12 cellular contexts compared by ENCODE assay signal in the genomic region with DNA sequence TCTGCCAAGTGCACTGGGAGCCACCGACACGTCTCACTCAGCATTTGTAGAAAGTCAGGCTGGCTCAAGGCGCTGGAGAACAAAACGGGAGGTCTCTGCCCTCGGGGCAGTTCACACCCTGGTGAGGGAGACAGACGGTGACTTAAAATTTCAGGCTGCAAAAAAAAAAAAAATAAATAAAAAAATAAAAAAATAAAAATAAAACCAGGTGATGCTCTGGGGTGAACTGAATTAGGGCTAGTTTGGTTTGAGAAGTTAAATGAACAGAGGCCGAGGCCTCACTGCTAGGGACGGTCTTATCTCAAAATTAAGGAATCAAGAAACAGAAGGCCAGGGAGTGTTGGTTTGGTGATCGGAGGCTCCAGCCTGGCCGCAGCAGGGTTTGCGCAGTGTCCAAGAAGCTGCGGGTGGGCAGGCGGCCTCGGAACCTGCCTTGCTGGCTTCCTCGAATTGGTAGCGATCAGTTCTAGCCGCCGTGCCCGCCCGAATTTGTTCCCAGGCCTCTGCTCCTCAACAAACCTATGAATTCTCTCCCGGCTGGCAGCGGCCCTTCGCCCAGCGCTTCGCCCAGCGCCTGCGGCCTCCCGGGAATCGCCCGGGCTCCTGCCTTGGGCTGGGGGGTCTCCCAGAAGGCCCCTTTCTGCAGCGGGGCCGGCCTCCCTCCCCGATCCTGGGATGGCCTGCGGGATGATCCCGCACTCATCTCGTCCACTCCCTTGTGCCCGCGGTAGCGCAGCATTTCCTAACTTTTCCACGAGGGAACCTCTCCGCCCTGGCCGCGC. TPM values are rescaled to one million over a fixed set of nuclear protein-coding genes. Genes with fewer than 3 reads are reported as not detected.
DNase-seq lines count a peak whose midpoint lies in the region; ATAC-seq and TF ChIP-seq lines count a peak whose summit lies in the region.
"Had no signal": no experiment of that assay in that cellular context is flagged by ENCODE, and none has a peak within 500 bp of the region (broad histone marks: within the 10 kb centered on the region; RNA-seq: fewer than 3 reads in every experiment).

No MANE protein-coding gene starts in this region.

- H3K4me3 Mint-ChIP-seq in activated T-cell treated with anti-CD3 and anti-CD28 coated beads, Interleukin-2, amount 50 U/mL, for 72 hours: peak overlapping the region; percentile 71 to 79
- peak overlapping the region; percentile 56 for H3K4me3 Mint-ChIP-seq in WTC11

- intact Hi-C loops in spleen (cut with DNase I; ENCODE audit: low total_unique reads): no loop called here

- TF ChIP-seq POLR2A in spleen (IDR thresholded peaks at IDR 0.05): no peak

- CTCF ChIA-PET in WTC11 (lab: Charles Lee): no interaction called here

- H3K27ac Mint-ChIP-seq in activated T-cell treated with anti-CD3 and anti-CD28 coated beads, Interleukin-2, amount 50 U/mL, for 72 hours: peak overlapping the region; percentile 68
- H3K27ac Mint-ChIP-seq in WTC11: no peak overlapping the region

- H3K27ac ChIP-seq in spleen: peak overlapping the region; percentile 53 to 84 (median 80)

- H3K9me3 ChIP-seq in spleen: no peaks in the 10 kb centered on the region

- no peak for DNase-seq in activated T-cell treated with anti-CD3 and anti-CD28 coated beads, Interleukin-2, amount 50 U/mL, for 72 hours
- DNase-seq in activated T-cell treated with anti-CD3 and anti-CD28 coated beads, Interleukin-2, amount 50 U/mL, for 48 hours: no peak
- DNase-seq in WTC11 (ENCODE audit: low spot score) (no peak), left lobe of liver (ENCODE audit: low spot score) (peak; percentile 16), spleen (peak; percentile 42), GM03348 (ENCODE audit: low spot score) (no peak)
- no peak for DNase-seq in activated effector memory CD4-positive, alpha-beta T cell treated with anti-CD3 and anti-CD28 coated beads, Interleukin-2, amount 50 U/mL, for 16 hours
- DNase-seq: foreskin melanocyte, GDM1, left colon had no signal

- no peaks in the 10 kb centered on the region for H3K36me3 ChIP-seq in spleen
- H3K36me3 ChIP-seq: WERI-Rb-1 had no signal

- TF ChIP-seq CTCF in WTC11 (IDR thresholded peaks at IDR 0.05): no peak
- TF ChIP-seq CTCF in spleen (IDR thresholded peaks at IDR 0.05 in 8 of 11, conservative IDR thresholded peaks at IDR 0.05 in 3 of 11): no peak

- no peaks in the 10 kb centered on the region for H3K9me3 Mint-ChIP-seq in activated T-cell treated with anti-CD3 and anti-CD28 coated beads, Interleukin-2, amount 50 U/mL, for 72 hours
- H3K9me3 Mint-ChIP-seq in WTC11: no peaks in the 10 kb centered on the region

- peaks cover 94% of the 10 kb centered on the region for H3K27me3 Mint-ChIP-seq in activated T-cell treated with anti-CD3 and anti-CD28 coated beads, Interleukin-2, amount 50 U/mL, for 72 hours (ENCODE audit: low read depth)
- peaks cover 100% of the 10 kb centered on the region for H3K27me3 Mint-ChIP-seq in WTC11 (ENCODE audit: low read depth)

- peaks cover 0 to 4% of the 10 kb centered on the region in 2 donors for H3K36me3 Mint-ChIP-seq in activated T-cell treated with anti-CD3 and anti-CD28 coated beads, Interleukin-2, amount 50 U/mL, for 72 hours (ENCODE audit: insufficient read depth in 2 of 2)
- H3K36me3 Mint-ChIP-seq in WTC11: no peaks in the 10 kb centered on the region; the same call in 1 of the 2 replicates

- ATAC-seq in activated T-cell treated with anti-CD3 and anti-CD28 coated beads, Interleukin-2, amount 50 U/mL, for 72 hours (replicated peaks in 1 of 2): no peak
- ATAC-seq in WTC11: no peak
- ATAC-seq in left lobe of liver: no peak
- no peak for ATAC-seq in SK-N-SH treated with all-trans-retinoic acid at 6 μM for 48 hours
- ATAC-seq: left colon had no signal

- WGBS in spleen, 5 donors: 9 to 16% (median 11%) methylated on average over 38 to 43 of the region's 43 CpGs

- H3K4me1 Mint-ChIP-seq in activated T-cell treated with anti-CD3 and anti-CD28 coated beads, Interleukin-2, amount 50 U/mL, for 72 hours (ENCODE audit: low read depth): peaks cover 75% of the 10 kb centered on the region
- H3K4me1 Mint-ChIP-seq in WTC11: peaks cover 60% of the 10 kb centered on the region

- H3K4me3 ChIP-seq in spleen: peak overlapping the region; percentile 28 to 66 (median 34)

- peaks cover 12 to 100% (median 98%) of the 10 kb centered on the region in 7 donors for H3K27me3 ChIP-seq in spleen (replicated peaks in 1 of 7)

- POLR2A ChIA-PET in WTC11 (lab: Charles Lee): no interaction called here

- H3K4me1 ChIP-seq in spleen: peaks cover 6 to 82% (median 55%) of the 10 kb centered on the region in 6 donors

TF ChIP-seq in WTC11, 78 proteins besides CTCF, POLR2A, EP300 and RAD21 (continues in another document):
- TF ChIP-seq ZBTB21 (CRISPR knock-in tag; IDR thresholded peaks at IDR 0.05; ENCODE audit: borderline replicate concordance) (no peak), NR3C1 (CRISPR knock-in tag; conservative IDR thresholded peaks at IDR 0.05; ENCODE audit: low read depth) (no peak), JAZF1 (CRISPR knock-in tag; IDR thresholded peaks at IDR 0.05) (no peak), FOXP1 (CRISPR knock-in tag; IDR thresholded peaks at IDR 0.05; ENCODE audit: borderline replicate concordance) (no peak), TEAD1 (CRISPR knock-in tag; IDR thresholded peaks at IDR 0.05) (no peak), RORB (CRISPR knock-in tag; IDR thresholded peaks at IDR 0.05) (no peak), ESRRA (CRISPR knock-in tag; IDR thresholded peaks at IDR 0.05; ENCODE audit: borderline replicate concordance) (no peak), ZNF416 (CRISPR knock-in tag; IDR thresholded peaks at IDR 0.05) (no peak)
- TF ChIP-seq, protein P1, sequence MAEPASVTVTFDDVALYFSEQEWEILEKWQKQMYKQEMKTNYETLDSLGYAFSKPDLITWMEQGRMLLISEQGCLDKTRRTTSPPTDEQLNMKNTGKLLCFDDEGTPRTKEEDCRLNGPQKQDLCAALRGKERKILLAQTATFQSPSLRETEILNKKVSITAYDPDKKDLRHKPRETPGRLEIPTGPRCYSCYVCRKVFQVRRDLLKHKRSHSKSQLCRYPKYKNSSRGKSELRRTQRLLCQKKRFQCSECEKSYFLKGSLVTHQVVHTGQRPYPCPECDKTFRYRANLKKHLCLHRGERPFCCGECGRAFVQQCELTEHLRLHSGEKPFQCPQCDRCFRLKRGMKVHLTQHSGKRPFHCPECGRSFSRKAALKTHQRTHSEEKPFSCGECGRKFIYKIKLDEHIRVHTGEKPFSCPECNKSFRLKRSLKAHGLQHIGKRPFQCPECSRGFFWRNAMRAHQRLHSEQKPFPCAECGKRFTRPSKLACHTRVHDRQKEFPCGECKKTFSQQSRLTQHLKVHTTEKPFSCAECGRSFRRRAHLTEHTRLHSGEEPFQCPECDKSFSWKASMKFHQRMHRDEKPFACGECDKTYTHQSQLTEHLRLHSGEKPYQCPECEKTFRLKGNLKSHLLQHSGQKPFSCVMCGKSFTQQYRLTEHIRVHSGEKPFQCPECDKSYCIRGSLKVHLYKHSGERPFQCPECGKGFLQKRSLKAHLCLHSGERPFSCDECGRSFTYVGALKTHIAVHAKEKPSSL (CRISPR knock-in tag; conservative IDR thresholded peaks at IDR 0.05): no peak

TF ChIP-seq in SK-N-SH treated with all-trans-retinoic acid at 6 μM for 48 hours, 23 proteins besides CTCF, POLR2A, EP300 and RAD21:
- TF ChIP-seq ZFP30 (CRISPR knock-in tag; IDR thresholded peaks at IDR 0.05) (no peak), ESRRG (CRISPR knock-in tag; IDR thresholded peaks at IDR 0.05) (no peak), ARNTL (CRISPR knock-in tag; IDR thresholded peaks at IDR 0.05; ENCODE audit: borderline replicate concordance, low read depth) (no peak), BACH2 (CRISPR knock-in tag; IDR thresholded peaks at IDR 0.05; ENCODE audit: borderline replicate concordance) (no peak), PPARA (CRISPR knock-in tag; IDR thresholded peaks at IDR 0.05; ENCODE audit: borderline replicate concordance) (no peak), ZNF8 (CRISPR knock-in tag; IDR thresholded peaks at IDR 0.05) (no peak), CSDC2 (CRISPR knock-in tag; IDR thresholded peaks at IDR 0.05) (no peak), TCF4 (CRISPR knock-in tag; IDR thresholded peaks at IDR 0.05; ENCODE audit: borderline replicate concordance) (no peak), ZC3H10 (CRISPR knock-in tag; IDR thresholded peaks at IDR 0.05) (no peak), ZNF70 (CRISPR knock-in tag; IDR thresholded peaks at IDR 0.05) (no peak), ZNF565 (CRISPR knock-in tag; conservative IDR thresholded peaks at IDR 0.05; ENCODE audit: low read depth) (no peak), TOX (CRISPR knock-in tag; IDR thresholded peaks at IDR 0.05; ENCODE audit: borderline replicate concordance) (no peak), ISL1 (CRISPR knock-in tag; IDR thresholded peaks at IDR 0.05) (no peak)
- TF ChIP-seq, protein P2, sequence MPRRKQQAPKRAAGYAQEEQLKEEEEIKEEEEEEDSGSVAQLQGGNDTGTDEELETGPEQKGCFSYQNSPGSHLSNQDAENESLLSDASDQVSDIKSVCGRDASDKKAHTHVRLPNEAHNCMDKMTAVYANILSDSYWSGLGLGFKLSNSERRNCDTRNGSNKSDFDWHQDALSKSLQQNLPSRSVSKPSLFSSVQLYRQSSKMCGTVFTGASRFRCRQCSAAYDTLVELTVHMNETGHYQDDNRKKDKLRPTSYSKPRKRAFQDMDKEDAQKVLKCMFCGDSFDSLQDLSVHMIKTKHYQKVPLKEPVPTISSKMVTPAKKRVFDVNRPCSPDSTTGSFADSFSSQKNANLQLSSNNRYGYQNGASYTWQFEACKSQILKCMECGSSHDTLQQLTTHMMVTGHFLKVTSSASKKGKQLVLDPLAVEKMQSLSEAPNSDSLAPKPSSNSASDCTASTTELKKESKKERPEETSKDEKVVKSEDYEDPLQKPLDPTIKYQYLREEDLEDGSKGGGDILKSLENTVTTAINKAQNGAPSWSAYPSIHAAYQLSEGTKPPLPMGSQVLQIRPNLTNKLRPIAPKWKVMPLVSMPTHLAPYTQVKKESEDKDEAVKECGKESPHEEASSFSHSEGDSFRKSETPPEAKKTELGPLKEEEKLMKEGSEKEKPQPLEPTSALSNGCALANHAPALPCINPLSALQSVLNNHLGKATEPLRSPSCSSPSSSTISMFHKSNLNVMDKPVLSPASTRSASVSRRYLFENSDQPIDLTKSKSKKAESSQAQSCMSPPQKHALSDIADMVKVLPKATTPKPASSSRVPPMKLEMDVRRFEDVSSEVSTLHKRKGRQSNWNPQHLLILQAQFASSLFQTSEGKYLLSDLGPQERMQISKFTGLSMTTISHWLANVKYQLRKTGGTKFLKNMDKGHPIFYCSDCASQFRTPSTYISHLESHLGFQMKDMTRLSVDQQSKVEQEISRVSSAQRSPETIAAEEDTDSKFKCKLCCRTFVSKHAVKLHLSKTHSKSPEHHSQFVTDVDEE (CRISPR knock-in tag; IDR thresholded peaks at IDR 0.05): no peak

RNA-seq across cellular contexts. Expression of gene NKX2-5, which starts 1.5 kb away (rescaled TPM):
- under 1 TPM in 1 of 2 donors, not detected in 1; 0.26 TPM for total RNA-seq in activated T-cell treated with anti-CD3 and anti-CD28 coated beads, Interleukin-2, amount 50 U/mL, for 72 hours
- total RNA-seq in WTC11 (2021): 0.57 to 1.9 TPM (median 0.89 TPM) in 3 replicates
- total RNA-seq in left lobe of liver: not detected
- total RNA-seq in spleen: 10 to 100 TPM; 17.3 to 42.3 (median 28.9) TPM
- polyA plus RNA-seq in spleen: 10 to 100 TPM in 2 of 3 donors, 1 to 10 TPM in 1; 9.4 to 21.6 (median 13.9) TPM
- total RNA-seq: left colon had no signal

Comparison
In these comparisons a context has a peak if more than half of its experiments do, and no peak if none do; other contexts are left out.
1. DNase-seq: peak in left lobe of liver (single experiment) and spleen (single experiment); none in activated T-cell treated with anti-CD3 and anti-CD28 coated beads, Interleukin-2, amount 50 U/mL, for 72 hours (0 of 2), activated T-cell treated with anti-CD3 and anti-CD28 coated beads, Interleukin-2, amount 50 U/mL, for 48 hours (0 of 2), WTC11 (single experiment), activated effector memory CD4-positive, alpha-beta T cell treated with anti-CD3 and anti-CD28 coated beads, Interleukin-2, amount 50 U/mL, for 16 hours (single experiment) and GM03348 (single experiment).